ENCODE assay signal across 14 cellular contexts in the genomic region with DNA sequence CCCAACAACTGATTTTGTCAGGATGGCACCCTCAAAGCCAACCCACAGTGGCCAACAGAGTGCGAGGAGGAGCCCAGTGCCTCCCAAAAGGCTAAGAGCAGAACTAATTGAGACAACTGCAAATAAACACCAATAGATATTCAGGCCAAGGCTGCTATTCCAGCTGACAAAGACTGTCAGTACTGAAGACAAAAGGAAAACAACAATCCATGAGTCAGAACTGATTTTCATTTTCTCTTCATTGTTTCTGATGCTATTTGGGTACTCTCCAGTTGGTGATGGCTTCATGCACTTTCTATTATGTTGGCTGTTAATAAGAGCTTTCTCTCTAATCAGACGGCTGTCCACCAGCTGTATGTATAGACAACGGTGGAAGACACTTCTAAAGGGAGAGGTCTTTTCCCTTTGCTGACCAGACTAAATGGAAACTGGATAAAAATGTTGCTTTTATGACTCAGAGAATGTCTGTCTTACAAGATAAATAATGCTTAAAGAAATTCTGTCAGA.
A peak's percentile ranks its signal among the peaks of the same experiment; 100 is the strongest.
DNase-seq lines count a peak whose midpoint lies in the region; ATAC-seq, FAIRE-seq and TF ChIP-seq lines count a peak whose summit lies in the region.
"Had no signal": no experiment of that assay in that cellular context is flagged by ENCODE, and none has a peak within 500 bp of the region (broad histone marks: within the 10 kb centered on the region; RNA-seq: fewer than 3 reads in every experiment).

No MANE protein-coding gene starts in this region.

- H3K4me2 ChIP-seq in A549 (peak overlapping the region; percentile 29), keratinocyte (ENCODE audit: control insufficient read depth, extremely low read depth, insufficient read depth, low read depth, low read length) (no peak overlapping the region)

- H3K9ac ChIP-seq in keratinocyte (ENCODE audit: control insufficient read depth, extremely low read depth, insufficient read depth, low read length), result no peak overlapping the region

- ATAC-seq in A549 (no peak), HG02981 (IDR thresholded peaks at IDR 0.05; ENCODE audit: unreplicated experiment) (peak; percentile 59), HG02588 (IDR thresholded peaks at IDR 0.05; ENCODE audit: unreplicated experiment) (no peak)

- no peak for TF ChIP-seq EP300 in A549 (IDR thresholded peaks at IDR 0.05)

- H3K4me3 ChIP-seq in A549, result no peak overlapping the region
- H3K4me3 ChIP-seq in keratinocyte (ENCODE audit: control insufficient read depth in 2 of 3, extremely low read depth in 1 of 3, insufficient read depth in 2 of 3, low read depth in 1 of 3, low read length in 3 of 3), result no peak overlapping the region

- DNase-seq in A549 (ENCODE audit: low read depth in 1 of 2, low spot score in 1 of 2), result no peak
- DNase-seq in astrocyte of the hippocampus (ENCODE audit: low read depth, low spot score), result peak; percentile 55
- DNase-seq in keratinocyte (ENCODE audit: low read depth, low spot score), result no peak
- no peak for DNase-seq in NK-92 (lab: John Stamatoyannopoulos, UW; ENCODE audit: unreplicated experiment)
- no peak for DNase-seq in NCI-H1417 treated with DMSO at 0.1 percent for 48 hours (lab: John Stamatoyannopoulos, UW)
- DNase-seq in NCI-H510A treated with DMSO at 0.1 percent for 48 hours (lab: John Stamatoyannopoulos, UW), result no peak
- DNase-seq: activated CD4-positive, alpha-beta T cell treated with anti-CD3 and anti-CD28 coated beads for 4 hours; endodermal cell; GF-D8; islet precursor cell; occipital lobe; Right ventricle myocardium superior had no signal

- 58% methylated on average over 3 of the region's 3 CpGs for WGBS in A549 (ENCODE audit: missing lambda C conversion rate)

- dilution Hi-C loops in keratinocyte (cut with MboI; ENCODE audit: extremely low pct_ligation_motif_present, low sequenced_read_pairs), result no loop called here

- no peaks in the 10 kb centered on the region for H3K79me2 ChIP-seq in keratinocyte (ENCODE audit: control insufficient read depth, insufficient read depth, low read length)

- POLR2A ChIA-PET in A549 (lab: Yijun Ruan, JAX), result interaction anchor here (0.6 kb wide), 1 partner anchor 85 kb away, joined by 3 read pairs; no protein-coding TSS in a partner anchor

- H3K9me3 ChIP-seq in A549, result no peaks in the 10 kb centered on the region
- H3K9me3 ChIP-seq in keratinocyte (ENCODE audit: control insufficient read depth, low read depth, low read length), result no peaks in the 10 kb centered on the region

- peaks cover 27% of the 10 kb centered on the region for H3K4me1 ChIP-seq in A549
- no peaks in the 10 kb centered on the region for H3K4me1 ChIP-seq in keratinocyte (ENCODE audit: control insufficient read depth, extremely low read depth, insufficient read depth, low read length)

- no peak for TF ChIP-seq RAD21 in A549 (conservative IDR thresholded peaks at IDR 0.05 in 1 of 2, IDR thresholded peaks at IDR 0.05 in 1 of 2)

- FAIRE-seq in A549 (lab: Jason Lieb, UNC), result no peak
- FAIRE-seq in keratinocyte (lab: Jason Lieb, UNC), result peak; percentile 17

- peaks cover 0 to 1% of the 10 kb centered on the region in 2 experiments for H3K36me3 ChIP-seq in keratinocyte (ENCODE audit: control insufficient read depth in 2 of 2, extremely low read depth in 1 of 2, insufficient read depth in 2 of 2, low read length in 2 of 2)

- CTCF ChIA-PET in A549 (lab: Yijun Ruan, JAX), result interaction anchor here (1.4 kb wide), 1 partner anchor 17 kb away, joined by 4 read pairs; no protein-coding TSS in a partner anchor

- H2AFZ ChIP-seq in keratinocyte (ENCODE audit: control insufficient read depth, low read length), result no peak overlapping the region

- H3K9me1 ChIP-seq in keratinocyte (ENCODE audit: control insufficient read depth, extremely low read depth, insufficient read depth, low read length), result no peaks in the 10 kb centered on the region

- TF ChIP-seq CTCF in A549 (IDR thresholded peaks at IDR 0.05) (no peak), keratinocyte (optimal IDR thresholded peaks at IDR 0.05 in 1 of 3, IDR thresholded peaks at IDR 0.05 in 1 of 3, conservative IDR thresholded peaks at IDR 0.05 in 1 of 3; ENCODE audit: extremely low read depth in 1 of 3, insufficient read depth in 2 of 3, low read length in 3 of 3) (no peak)

- no peak for TF ChIP-seq POLR2A in A549 (IDR thresholded peaks at IDR 0.05; ENCODE audit: low read length)

- H3K27me3 ChIP-seq in keratinocyte (ENCODE audit: control insufficient read depth, extremely low read depth, insufficient read depth, low read length), result no peaks in the 10 kb centered on the region

- H4K20me1 ChIP-seq in keratinocyte (ENCODE audit: control insufficient read depth, extremely low read depth, insufficient read depth, low read length), result no peaks in the 10 kb centered on the region

- H3K27ac ChIP-seq in A549, result peak overlapping the region; percentile 23 to 38; a peak in 4 of 6 replicates
- H3K27ac ChIP-seq in keratinocyte (ENCODE audit: control insufficient read depth, insufficient read depth, low read length), result no peak overlapping the region

TF ChIP-seq in A549, 52 proteins besides CTCF, POLR2A, EP300 and RAD21:
- TF ChIP-seq BHLHE40 (IDR thresholded peaks at IDR 0.05; ENCODE audit: low read depth, low read length) (no peak), CHD2 (IDR thresholded peaks at IDR 0.05; ENCODE audit: low read length, partially characterized antibody) (no peak), TP53 (CRISPR knock-in tag; IDR thresholded peaks at IDR 0.05) (no peak)
TF ChIP-seq in A549: peak in this region for 0.
